Comparison of ENCODE assay signal across 28 cellular contexts in genomic region chr5:74971947-74972460, GRCh38.
"Had no signal": no experiment of that assay in that cellular context is flagged by ENCODE, and none has a peak within 500 bp of the region (broad histone marks: within the 10 kb centered on the region; RNA-seq: fewer than 3 reads in every experiment).

No MANE protein-coding gene starts in this region.

- H3K36me3 ChIP-seq: left lung, lower lobe of right lung, pancreas, prostate gland, sigmoid colon, spleen, suprapubic skin, thoracic aorta, tibial artery, upper lobe of left lung, vagina had no signal

- H3K4me1 Mint-ChIP-seq: nephron, neural crest cell had no signal

- H3K9me3 ChIP-seq: lower lobe of right lung, pancreas, prostate gland, suprapubic skin, thoracic aorta, upper lobe of left lung, vagina had no signal

- H3K36me3 Mint-ChIP-seq: stimulated activated effector memory CD8-positive, alpha-beta T cell treated with anti-CD3 and anti-CD28 coated beads, Interleukin-12 subunit alpha, Interleukin-12 subunit beta, amount 100 ng/mL, for 72 hours had no signal

- H3K4me3 ChIP-seq: left lung, lower lobe of right lung, pancreas, prostate gland, sigmoid colon, spleen, suprapubic skin, thoracic aorta, tibial artery, upper lobe of left lung, vagina had no signal

- H3K27ac ChIP-seq: left lung, lower lobe of right lung, prostate gland, sigmoid colon, suprapubic skin, thoracic aorta, tibial artery, upper lobe of left lung, vagina had no signal

- H3K9me3 Mint-ChIP-seq: immature natural killer cell had no signal

- H3K27me3 Mint-ChIP-seq: stimulated activated naive CD8-positive, alpha-beta T cell treated with anti-CD3 and anti-CD28 coated beads, Interleukin-15, Interleukin-2, amounts not matched to agents 100 ng/mL and 50 ng/mL, for 24 hours had no signal

- H3K4me1 ChIP-seq: left lung, lower lobe of right lung, prostate gland, sigmoid colon, suprapubic skin, tibial artery, upper lobe of left lung, vagina had no signal

- DNase-seq: hypothalamus; immature natural killer cell; kidney; left colon; left lung; lower lobe of right lung; mammary epithelial cell; mesenchymal stem cell; naive thymus-derived CD8-positive, alpha-beta T cell; nucleus accumbens; pancreas; posterior cingulate gyrus; retina; right cardiac atrium; sigmoid colon; spleen; stimulated activated CD4-positive, alpha-beta T cell treated with anti-CD3 and anti-CD28 coated beads, Interleukin-4, amount 100 ng/mL, for 24 hours; stimulated activated naive CD4-positive, alpha-beta T cell; tibial artery; upper lobe of left lung had no signal

- H3K27me3 ChIP-seq: left lung, pancreas, sigmoid colon, spleen, suprapubic skin, tibial artery, upper lobe of left lung, vagina had no signal

- H3K27ac Mint-ChIP-seq: immature natural killer cell; stimulated activated naive CD8-positive, alpha-beta T cell treated with anti-CD3 and anti-CD28 coated beads, Interleukin-15, Interleukin-2, amounts not matched to agents 100 ng/mL and 50 ng/mL, for 24 hours had no signal

- H3K4me3 Mint-ChIP-seq: immature natural killer cell; naive thymus-derived CD8-positive, alpha-beta T cell; nephron; neural crest cell; stimulated activated effector memory CD8-positive, alpha-beta T cell treated with anti-CD3 and anti-CD28 coated beads, Interleukin-12 subunit alpha, Interleukin-12 subunit beta, amount 100 ng/mL, for 72 hours; stimulated activated naive CD8-positive, alpha-beta T cell treated with anti-CD3 and anti-CD28 coated beads, Interleukin-15, Interleukin-2, amounts not matched to agents 100 ng/mL and 50 ng/mL, for 24 hours had no signal
